Comparison of ENCODE assay signal across 19 cellular contexts in genomic region chr3:119346076-119346496, GRCh38. TPM values are rescaled to one million over a fixed set of nuclear protein-coding genes. Genes with fewer than 3 reads are reported as not detected.
DNase-seq lines count a peak whose midpoint lies in the region; ATAC-seq and TF ChIP-seq lines count a peak whose summit lies in the region.
"Had no signal": no experiment of that assay in that cellular context is flagged by ENCODE, and none has a peak within 500 bp of the region (broad histone marks: within the 10 kb centered on the region; RNA-seq: fewer than 3 reads in every experiment).

No MANE protein-coding gene starts in this region.

- H3K27me3 ChIP-seq in left ventricle myocardium inferior (ENCODE audit: low read depth) = no peaks in the 10 kb centered on the region
- no peaks in the 10 kb centered on the region for H3K27me3 ChIP-seq in mucosa of rectum (ENCODE audit: control insufficient read depth in 2 of 2, insufficient read depth in 2 of 2, low read length in 2 of 2)
- H3K27me3 ChIP-seq: ovary, spleen had no signal

- DNase-seq in left ventricle myocardium inferior = no peak
- no peak for DNase-seq in cardiac septum (ENCODE audit: low spot score)
- DNase-seq in dedifferentiated amniotic fluid mesenchymal stem cell (ENCODE audit: extremely low spot score) = peak; percentile 62
- DNase-seq in occipital lobe (lab: John Stamatoyannopoulos, UW) = no peak
- DNase-seq in mucosa of gallbladder (ENCODE audit: low spot score) = no peak
- no peak for DNase-seq in CD1c-positive myeloid dendritic cell (ENCODE audit: extremely low spot score)
- DNase-seq: activated CD4-positive, alpha-beta memory T cell treated with anti-CD3 and anti-CD28 coated beads, Interleukin-2, amount 10 ng/mL, durations not matched to agents 7 days and 5 days; CD8-positive, alpha-beta T cell; dorsolateral prefrontal cortex; NCI-H1105; NCI-H345; ovary; SIG-M5; spleen; stimulated activated naive CD8-positive, alpha-beta T cell treated with anti-CD3 and anti-CD28 coated beads, Interleukin-15, amount 100 ng/mL, for 72 hours; T1000 had no signal

- no peak for TF ChIP-seq CTCF in left ventricle myocardium inferior (IDR thresholded peaks at IDR 0.05; ENCODE audit: borderline replicate concordance)

- intact Hi-C loops in left ventricle myocardium inferior (cut with micrococcal nuclease) = no loop called here
- intact Hi-C loops in cardiac septum (cut with DNase I) = no loop called here

- H3K4me3 ChIP-seq in left ventricle myocardium inferior (no peak overlapping the region), mucosa of rectum (ENCODE audit: low read length in 2 of 2) (no peak overlapping the region)
- H3K4me3 ChIP-seq: A549, dorsolateral prefrontal cortex, ovary, spleen had no signal

- H3K36me3 ChIP-seq in left ventricle myocardium inferior (no peaks in the 10 kb centered on the region), mucosa of rectum (ENCODE audit: control insufficient read depth in 2 of 2, insufficient read depth in 2 of 2, low read length in 2 of 2) (no peaks in the 10 kb centered on the region)
- H3K36me3 ChIP-seq: ovary, spleen had no signal

- H3K4me1 ChIP-seq in left ventricle myocardium inferior (peaks cover 95% of the 10 kb centered on the region), mucosa of rectum (ENCODE audit: control insufficient read depth in 2 of 2, insufficient read depth in 2 of 2, low read length in 2 of 2) (peaks cover 3 to 25% of the 10 kb centered on the region in 2 donors)
- H3K4me1 ChIP-seq: A549 had no signal

- H3K27ac ChIP-seq in left ventricle myocardium inferior (replicated peaks) = peak overlapping the region; percentile 56
- peak overlapping the region; percentile 53 to 70 for H3K27ac ChIP-seq in mucosa of rectum (ENCODE audit: low read depth in 2 of 2, low read length in 2 of 2)
- H3K27ac ChIP-seq: A549, ovary, spleen had no signal

- no peak overlapping the region for H3K9ac ChIP-seq in mucosa of rectum (ENCODE audit: low read depth in 1 of 2, low read length in 2 of 2)

- ATAC-seq in GM19035 (IDR thresholded peaks at IDR 0.05; ENCODE audit: unreplicated experiment) = no peak
- ATAC-seq: CD8-positive, alpha-beta T cell; stimulated activated naive CD8-positive, alpha-beta T cell treated with anti-CD3 and anti-CD28 coated beads, Interleukin-15, amount 100 ng/mL, for 72 hours had no signal

- H3K9me3 ChIP-seq in left ventricle myocardium inferior (replicated peaks) = no peaks in the 10 kb centered on the region
- H3K9me3 ChIP-seq in mucosa of rectum (ENCODE audit: control insufficient read depth in 2 of 2, low read length in 2 of 2) = no peaks in the 10 kb centered on the region
- H3K9me3 ChIP-seq: A549, ovary, spleen had no signal

RNA-seq across cellular contexts. Expression of gene ARHGAP31, which starts 51.9 kb away (rescaled TPM):
- total RNA-seq in left ventricle myocardium inferior (38.0 TPM), cardiac septum (35.7 TPM), occipital lobe (3.7 TPM), mucosa of gallbladder (22.6 TPM)
